13 cellular contexts compared by ENCODE assay signal in genomic region chr6:56752009-56752408, GRCh38.
DNase-seq lines count a peak whose midpoint lies in the region; ATAC-seq, FAIRE-seq and TF ChIP-seq lines count a peak whose summit lies in the region.
"Had no signal": no experiment of that assay in that cellular context is flagged by ENCODE, and none has a peak within 500 bp of the region (broad histone marks: within the 10 kb centered on the region; RNA-seq: fewer than 3 reads in every experiment).

No MANE protein-coding gene starts in this region.

- H3K27ac ChIP-seq in iPS-18a (ENCODE audit: low read length) (no peak overlapping the region), transverse colon (no peak overlapping the region)
- H3K27ac ChIP-seq: BLaER1, heart left ventricle had no signal

- H3K36me3 ChIP-seq in adipocyte (ENCODE audit: control insufficient read depth, insufficient read depth, low read length, severe bottlenecking) (no peaks in the 10 kb centered on the region), iPS-18a (ENCODE audit: control insufficient read depth, low read depth, low read length) (no peaks in the 10 kb centered on the region), transverse colon (no peaks in the 10 kb centered on the region)
- H3K36me3 ChIP-seq: BLaER1, heart left ventricle had no signal

- in situ Hi-C loops in transverse colon (cut with MboI; ENCODE audit: low pct_ligation_motif_present in 1 of 4, low pct_unique_long_range_greater_than_20kb in 1 of 4, low sequenced_read_pairs in 3 of 4) = no loop called here

- FAIRE-seq in H54 (lab: Jason Lieb, UNC) (peak; percentile 99), GM19239 (lab: Jason Lieb, UNC) (no peak)
- FAIRE-seq: colon, HTR-8/SVneo had no signal

- no peak for TF ChIP-seq EP300 in transverse colon (IDR thresholded peaks at IDR 0.05; ENCODE audit: low read depth)

- no peaks in the 10 kb centered on the region for H3K9me3 ChIP-seq in adipocyte (ENCODE audit: control insufficient read depth, low read length)
- no peaks in the 10 kb centered on the region for H3K9me3 ChIP-seq in iPS-18a (ENCODE audit: control insufficient read depth, low read depth, low read length)
- H3K9me3 ChIP-seq in transverse colon = no peaks in the 10 kb centered on the region
- H3K9me3 ChIP-seq: BLaER1, heart left ventricle had no signal

- TF ChIP-seq POLR2A in H54 (IDR thresholded peaks at IDR 0.05; ENCODE audit: low read depth, low read length) (no peak), transverse colon (IDR thresholded peaks at IDR 0.05) (no peak)

- H3K4me1 ChIP-seq in adipocyte (ENCODE audit: control insufficient read depth, insufficient read depth, low read length) (peaks cover 60% of the 10 kb centered on the region), iPS-18a (ENCODE audit: control insufficient read depth, low read depth, low read length) (peaks cover 53% of the 10 kb centered on the region), transverse colon (peaks cover 0 to 27% (median 7%) of the 10 kb centered on the region in 4 donors)
- H3K4me1 ChIP-seq: BLaER1 had no signal

- H3K9ac ChIP-seq in adipocyte (ENCODE audit: low read length) = no peak overlapping the region
- H3K9ac ChIP-seq in iPS-18a (ENCODE audit: low read length) = peak overlapping the region; percentile 12
- H3K9ac ChIP-seq: BLaER1 had no signal

- TF ChIP-seq CTCF in transverse colon (IDR thresholded peaks at IDR 0.05) = no peak

- no peak for ATAC-seq in HG03108 (IDR thresholded peaks at IDR 0.05; ENCODE audit: unreplicated experiment)

- intact Hi-C loops in transverse colon (cut with DNase I; ENCODE audit: low total_unique reads) = no loop called here

- DNase-seq in A172 (ENCODE audit: low spot score) = peak; percentile 79
- no peak for DNase-seq in H54 (ENCODE audit: insufficient read length, low spot score)
- DNase-seq in adipocyte (ENCODE audit: low read depth) = peak; percentile 44
- DNase-seq in stimulated activated naive CD4-positive, alpha-beta T cell (lab: John Stamatoyannopoulos, UW) = no peak
- no peak for DNase-seq in GM19239 (ENCODE audit: insufficient read length, low spot score)
- no peak for DNase-seq in transverse colon
- DNase-seq: heart left ventricle, NCI-H2029 treated with DMSO at 0.1 percent for 48 hours had no signal

- no peak overlapping the region for H3K4me3 ChIP-seq in adipocyte (ENCODE audit: low read length)
- H3K4me3 ChIP-seq in iPS-18a (ENCODE audit: low read length) = no peak overlapping the region
- H3K4me3 ChIP-seq in transverse colon = no peak overlapping the region
- H3K4me3 ChIP-seq: BLaER1, heart left ventricle had no signal

- H3K27me3 ChIP-seq in adipocyte (replicated peaks; ENCODE audit: control insufficient read depth, insufficient read depth, low read length) (no peaks in the 10 kb centered on the region), iPS-18a (ENCODE audit: control insufficient read depth, insufficient read depth, low read length) (no peaks in the 10 kb centered on the region), transverse colon (no peaks in the 10 kb centered on the region)
- H3K27me3 ChIP-seq: BLaER1, heart left ventricle had no signal

Comparison
In these comparisons a context has a peak if more than half of its experiments do, and no peak if none do; other contexts are left out.
1. DNase-seq: peak in A172 (single experiment) and adipocyte (single experiment); none in H54 (single experiment), stimulated activated naive CD4-positive, alpha-beta T cell (0 of 6), GM19239 (single experiment) and transverse colon (single experiment).